1 cellular context compared by ENCODE assay signal in genomic region chr4:17511041-17511949, GRCh38.
TF ChIP-seq lines count a peak whose summit lies in the region.

No MANE protein-coding gene starts in this region.

TF ChIP-seq in K562, 482 proteins besides CTCF, POLR2A, EP300 and RAD21 (continued from another document):
- TF ChIP-seq GABPB1 (CRISPR knock-in tag; IDR thresholded peaks at IDR 0.05): 0 out of 2 replicates have a peak, but pooled peaks have one; percentile 27
- TF ChIP-seq MGA (IDR thresholded peaks at IDR 0.05): peak; percentile 57; the same call in 1 of the 2 replicates
- TF ChIP-seq, protein P1, sequence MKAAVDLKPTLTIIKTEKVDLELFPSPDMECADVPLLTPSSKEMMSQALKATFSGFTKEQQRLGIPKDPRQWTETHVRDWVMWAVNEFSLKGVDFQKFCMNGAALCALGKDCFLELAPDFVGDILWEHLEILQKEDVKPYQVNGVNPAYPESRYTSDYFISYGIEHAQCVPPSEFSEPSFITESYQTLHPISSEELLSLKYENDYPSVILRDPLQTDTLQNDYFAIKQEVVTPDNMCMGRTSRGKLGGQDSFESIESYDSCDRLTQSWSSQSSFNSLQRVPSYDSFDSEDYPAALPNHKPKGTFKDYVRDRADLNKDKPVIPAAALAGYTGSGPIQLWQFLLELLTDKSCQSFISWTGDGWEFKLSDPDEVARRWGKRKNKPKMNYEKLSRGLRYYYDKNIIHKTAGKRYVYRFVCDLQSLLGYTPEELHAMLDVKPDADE (conservative IDR thresholded peaks at IDR 0.05; ENCODE audit: control insufficient read depth, low read depth, low read length): no peak
- TF ChIP-seq ZBED1 (IDR thresholded peaks at IDR 0.05): no peak
- 0 out of 4 replicates have a peak, but pooled peaks of 1 of the 2 experiments have one; percentile 5 for TF ChIP-seq MAZ (CRISPR knock-in tag; conservative IDR thresholded peaks at IDR 0.05 in 1 of 2, IDR thresholded peaks at IDR 0.05 in 1 of 2)
- TF ChIP-seq ZBTB2 (IDR thresholded peaks at IDR 0.05): 0 out of 2 replicates have a peak, but pooled peaks have one; percentile 13
- 0 out of 2 replicates have a peak, but pooled peaks have one; percentile 26 for TF ChIP-seq HDAC2 (IDR thresholded peaks at IDR 0.05)
- no peak for TF ChIP-seq ARID2 (IDR thresholded peaks at IDR 0.05)
- TF ChIP-seq, protein P2, sequence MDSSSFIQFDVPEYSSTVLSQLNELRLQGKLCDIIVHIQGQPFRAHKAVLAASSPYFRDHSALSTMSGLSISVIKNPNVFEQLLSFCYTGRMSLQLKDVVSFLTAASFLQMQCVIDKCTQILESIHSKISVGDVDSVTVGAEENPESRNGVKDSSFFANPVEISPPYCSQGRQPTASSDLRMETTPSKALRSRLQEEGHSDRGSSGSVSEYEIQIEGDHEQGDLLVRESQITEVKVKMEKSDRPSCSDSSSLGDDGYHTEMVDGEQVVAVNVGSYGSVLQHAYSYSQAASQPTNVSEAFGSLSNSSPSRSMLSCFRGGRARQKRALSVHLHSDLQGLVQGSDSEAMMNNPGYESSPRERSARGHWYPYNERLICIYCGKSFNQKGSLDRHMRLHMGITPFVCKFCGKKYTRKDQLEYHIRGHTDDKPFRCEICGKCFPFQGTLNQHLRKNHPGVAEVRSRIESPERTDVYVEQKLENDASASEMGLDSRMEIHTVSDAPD (CRISPR knock-in tag; IDR thresholded peaks at IDR 0.05): no peak
- no peak for TF ChIP-seq MXD1 (CRISPR knock-in tag; IDR thresholded peaks at IDR 0.05; ENCODE audit: borderline replicate concordance, poor library complexity, severe bottlenecking)
- no peak for TF ChIP-seq PCBP2 (IDR thresholded peaks at IDR 0.05; ENCODE audit: low read depth, low read length, poor library complexity, severe bottlenecking)
- TF ChIP-seq ZKSCAN1 (IDR thresholded peaks at IDR 0.05; ENCODE audit: low read depth, low read length): no peak
- no peak for TF ChIP-seq EWSR1 (IDR thresholded peaks at IDR 0.05; ENCODE audit: borderline replicate concordance, low read depth, partially characterized antibody)
